In genomic region chr13:111202149-111202548, GRCh38 we compare ENCODE assay signal across 9 cellular contexts.
DNase-seq lines count a peak whose midpoint lies in the region; ATAC-seq and TF ChIP-seq lines count a peak whose summit lies in the region.
"Had no signal": no experiment of that assay in that cellular context is flagged by ENCODE, and none has a peak within 500 bp of the region (broad histone marks: within the 10 kb centered on the region; RNA-seq: fewer than 3 reads in every experiment).

No MANE protein-coding gene starts in this region.

- no peaks in the 10 kb centered on the region for H3K9me3 Mint-ChIP-seq in stimulated activated effector memory CD8-positive, alpha-beta T cell treated with anti-CD3 and anti-CD28 coated beads, Interleukin-12 subunit alpha, Interleukin-12 subunit beta, amount 100 ng/mL, for 72 hours

- H3K4me3 ChIP-seq in hepatocyte: no peak overlapping the region
- H3K4me3 ChIP-seq in WERI-Rb-1 (ENCODE audit: low read depth, low read length): no peak overlapping the region

- H3K36me3 Mint-ChIP-seq in stimulated activated effector memory CD8-positive, alpha-beta T cell treated with anti-CD3 and anti-CD28 coated beads, Interleukin-12 subunit alpha, Interleukin-12 subunit beta, amount 100 ng/mL, for 72 hours: peaks cover 18% of the 10 kb centered on the region

- no peak overlapping the region for H3K4me3 Mint-ChIP-seq in stimulated activated effector memory CD8-positive, alpha-beta T cell treated with anti-CD3 and anti-CD28 coated beads, Interleukin-12 subunit alpha, Interleukin-12 subunit beta, amount 100 ng/mL, for 72 hours

- H3K27ac Mint-ChIP-seq in stimulated activated effector memory CD8-positive, alpha-beta T cell treated with anti-CD3 and anti-CD28 coated beads, Interleukin-12 subunit alpha, Interleukin-12 subunit beta, amount 100 ng/mL, for 72 hours: peak overlapping the region; percentile 56

- H3K4me1 ChIP-seq in hepatocyte (ENCODE audit: insufficient read depth): peaks cover 26% of the 10 kb centered on the region

- H3K27me3 ChIP-seq in hepatocyte (no peaks in the 10 kb centered on the region), WERI-Rb-1 (ENCODE audit: insufficient read depth, low read depth, severe bottlenecking) (no peaks in the 10 kb centered on the region)

- no peak overlapping the region for H2AFZ ChIP-seq in hepatocyte

- no peaks in the 10 kb centered on the region for H3K9me2 ChIP-seq in hepatocyte (replicated peaks; ENCODE audit: insufficient read depth)

- H3K4me2 ChIP-seq in hepatocyte: peak overlapping the region; percentile 33

- DNase-seq in NCI-H510A treated with DMSO at 0.1 percent for 48 hours (lab: John Stamatoyannopoulos, UW) (peak; percentile 53), NCI-H510A (lab: John Stamatoyannopoulos, UW) (no peak), SHP77 (lab: John Stamatoyannopoulos, UW) (peak; percentile 72 to 89), hepatocyte (ENCODE audit: low spot score) (no peak), WERI-Rb-1 (no peak), NCI-H446 (lab: John Stamatoyannopoulos, UW) (no peak)
- DNase-seq in stimulated activated effector memory CD8-positive, alpha-beta T cell treated with anti-CD3 and anti-CD28 coated beads, Interleukin-12 subunit alpha, Interleukin-12 subunit beta, amount 100 ng/mL, for 72 hours (ENCODE audit: low spot score in 2 of 2): no peak
- DNase-seq: GOT3 had no signal

- peaks cover 92% of the 10 kb centered on the region for H3K79me2 ChIP-seq in hepatocyte

- ATAC-seq in stimulated activated effector memory CD8-positive, alpha-beta T cell treated with anti-CD3 and anti-CD28 coated beads, Interleukin-12 subunit alpha, Interleukin-12 subunit beta, amount 100 ng/mL, for 72 hours: no peak
- ATAC-seq in HG02588 (IDR thresholded peaks at IDR 0.05; ENCODE audit: unreplicated experiment): no peak

- H3K9me3 ChIP-seq in hepatocyte (ENCODE audit: low read depth) (no peaks in the 10 kb centered on the region), WERI-Rb-1 (ENCODE audit: severe bottlenecking) (peaks cover 3% of the 10 kb centered on the region)

- 96% methylated on average over 4 of the region's 4 CpGs for WGBS in hepatocyte (ENCODE audit: low lambda C conversion rate, missing lambda C conversion rate)

- peaks cover 35% of the 10 kb centered on the region for H4K20me1 ChIP-seq in hepatocyte (ENCODE audit: insufficient read depth, poor library complexity, severe bottlenecking)

- no peaks in the 10 kb centered on the region for H3K36me3 ChIP-seq in hepatocyte (replicated peaks; ENCODE audit: insufficient read depth, low read depth)
- peaks cover 14% of the 10 kb centered on the region for H3K36me3 ChIP-seq in WERI-Rb-1

- no peak for TF ChIP-seq CTCF in hepatocyte (IDR thresholded peaks at IDR 0.05; ENCODE audit: poor library complexity)
- no peak for TF ChIP-seq CTCF in WERI-Rb-1 (IDR thresholded peaks at IDR 0.05; ENCODE audit: low read depth, low read length)

- peaks cover 72% of the 10 kb centered on the region for H3K4me1 Mint-ChIP-seq in stimulated activated effector memory CD8-positive, alpha-beta T cell treated with anti-CD3 and anti-CD28 coated beads, Interleukin-12 subunit alpha, Interleukin-12 subunit beta, amount 100 ng/mL, for 72 hours

- H3K27ac ChIP-seq in hepatocyte (peak overlapping the region; percentile 67), WERI-Rb-1 (no peak overlapping the region)

Comparison
In these comparisons a context has a peak if more than half of its experiments do, and no peak if none do; other contexts are left out.
1. DNase-seq: peak in NCI-H510A treated with DMSO at 0.1 percent for 48 hours (single experiment) and SHP77 (2 of 2); none in NCI-H510A (single experiment), hepatocyte (single experiment), stimulated activated effector memory CD8-positive, alpha-beta T cell treated with anti-CD3 and anti-CD28 coated beads, Interleukin-12 subunit alpha, Interleukin-12 subunit beta, amount 100 ng/mL, for 72 hours (0 of 2), WERI-Rb-1 (single experiment) and NCI-H446 (0 of 2).